In the genomic region with DNA sequence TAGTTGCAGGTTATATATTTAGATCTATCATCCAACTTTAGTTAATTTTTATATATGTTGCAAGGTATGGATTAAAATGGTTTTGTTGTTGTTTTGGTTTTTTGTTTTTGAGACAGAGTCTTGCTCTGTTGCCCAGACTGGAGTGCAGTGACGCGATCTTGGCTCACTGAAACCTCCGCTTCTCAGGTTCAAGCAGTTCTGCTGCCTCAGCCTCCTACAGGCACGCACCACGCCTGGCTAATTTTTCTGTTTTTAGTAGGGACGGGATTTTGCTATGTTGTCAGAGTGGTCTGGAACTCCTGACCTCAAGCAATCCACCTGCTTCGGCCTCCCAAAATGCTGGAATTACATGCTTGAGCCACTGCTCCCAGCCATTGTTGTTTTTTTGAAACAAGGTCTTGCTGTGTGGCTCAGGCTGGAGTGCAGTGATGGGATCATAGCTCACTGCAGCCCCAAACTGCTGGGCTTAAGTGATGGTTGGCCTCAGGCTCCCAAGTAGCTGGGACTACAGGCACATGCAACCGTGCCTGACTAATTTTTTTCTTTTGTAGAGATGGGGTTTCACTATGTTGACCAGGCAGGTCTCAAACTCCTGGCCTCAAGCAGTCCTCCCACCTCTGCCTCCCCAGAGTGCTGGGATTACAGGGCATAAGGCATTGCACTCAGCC, we compare ENCODE assay signal across 1 cellular context.
TF ChIP-seq lines count a peak whose summit lies in the region.

No MANE protein-coding gene starts in this region.

TF ChIP-seq in GM23338, 12 proteins besides CTCF, POLR2A, EP300 and RAD21 (continued from another document):
- TF ChIP-seq, protein P1, sequence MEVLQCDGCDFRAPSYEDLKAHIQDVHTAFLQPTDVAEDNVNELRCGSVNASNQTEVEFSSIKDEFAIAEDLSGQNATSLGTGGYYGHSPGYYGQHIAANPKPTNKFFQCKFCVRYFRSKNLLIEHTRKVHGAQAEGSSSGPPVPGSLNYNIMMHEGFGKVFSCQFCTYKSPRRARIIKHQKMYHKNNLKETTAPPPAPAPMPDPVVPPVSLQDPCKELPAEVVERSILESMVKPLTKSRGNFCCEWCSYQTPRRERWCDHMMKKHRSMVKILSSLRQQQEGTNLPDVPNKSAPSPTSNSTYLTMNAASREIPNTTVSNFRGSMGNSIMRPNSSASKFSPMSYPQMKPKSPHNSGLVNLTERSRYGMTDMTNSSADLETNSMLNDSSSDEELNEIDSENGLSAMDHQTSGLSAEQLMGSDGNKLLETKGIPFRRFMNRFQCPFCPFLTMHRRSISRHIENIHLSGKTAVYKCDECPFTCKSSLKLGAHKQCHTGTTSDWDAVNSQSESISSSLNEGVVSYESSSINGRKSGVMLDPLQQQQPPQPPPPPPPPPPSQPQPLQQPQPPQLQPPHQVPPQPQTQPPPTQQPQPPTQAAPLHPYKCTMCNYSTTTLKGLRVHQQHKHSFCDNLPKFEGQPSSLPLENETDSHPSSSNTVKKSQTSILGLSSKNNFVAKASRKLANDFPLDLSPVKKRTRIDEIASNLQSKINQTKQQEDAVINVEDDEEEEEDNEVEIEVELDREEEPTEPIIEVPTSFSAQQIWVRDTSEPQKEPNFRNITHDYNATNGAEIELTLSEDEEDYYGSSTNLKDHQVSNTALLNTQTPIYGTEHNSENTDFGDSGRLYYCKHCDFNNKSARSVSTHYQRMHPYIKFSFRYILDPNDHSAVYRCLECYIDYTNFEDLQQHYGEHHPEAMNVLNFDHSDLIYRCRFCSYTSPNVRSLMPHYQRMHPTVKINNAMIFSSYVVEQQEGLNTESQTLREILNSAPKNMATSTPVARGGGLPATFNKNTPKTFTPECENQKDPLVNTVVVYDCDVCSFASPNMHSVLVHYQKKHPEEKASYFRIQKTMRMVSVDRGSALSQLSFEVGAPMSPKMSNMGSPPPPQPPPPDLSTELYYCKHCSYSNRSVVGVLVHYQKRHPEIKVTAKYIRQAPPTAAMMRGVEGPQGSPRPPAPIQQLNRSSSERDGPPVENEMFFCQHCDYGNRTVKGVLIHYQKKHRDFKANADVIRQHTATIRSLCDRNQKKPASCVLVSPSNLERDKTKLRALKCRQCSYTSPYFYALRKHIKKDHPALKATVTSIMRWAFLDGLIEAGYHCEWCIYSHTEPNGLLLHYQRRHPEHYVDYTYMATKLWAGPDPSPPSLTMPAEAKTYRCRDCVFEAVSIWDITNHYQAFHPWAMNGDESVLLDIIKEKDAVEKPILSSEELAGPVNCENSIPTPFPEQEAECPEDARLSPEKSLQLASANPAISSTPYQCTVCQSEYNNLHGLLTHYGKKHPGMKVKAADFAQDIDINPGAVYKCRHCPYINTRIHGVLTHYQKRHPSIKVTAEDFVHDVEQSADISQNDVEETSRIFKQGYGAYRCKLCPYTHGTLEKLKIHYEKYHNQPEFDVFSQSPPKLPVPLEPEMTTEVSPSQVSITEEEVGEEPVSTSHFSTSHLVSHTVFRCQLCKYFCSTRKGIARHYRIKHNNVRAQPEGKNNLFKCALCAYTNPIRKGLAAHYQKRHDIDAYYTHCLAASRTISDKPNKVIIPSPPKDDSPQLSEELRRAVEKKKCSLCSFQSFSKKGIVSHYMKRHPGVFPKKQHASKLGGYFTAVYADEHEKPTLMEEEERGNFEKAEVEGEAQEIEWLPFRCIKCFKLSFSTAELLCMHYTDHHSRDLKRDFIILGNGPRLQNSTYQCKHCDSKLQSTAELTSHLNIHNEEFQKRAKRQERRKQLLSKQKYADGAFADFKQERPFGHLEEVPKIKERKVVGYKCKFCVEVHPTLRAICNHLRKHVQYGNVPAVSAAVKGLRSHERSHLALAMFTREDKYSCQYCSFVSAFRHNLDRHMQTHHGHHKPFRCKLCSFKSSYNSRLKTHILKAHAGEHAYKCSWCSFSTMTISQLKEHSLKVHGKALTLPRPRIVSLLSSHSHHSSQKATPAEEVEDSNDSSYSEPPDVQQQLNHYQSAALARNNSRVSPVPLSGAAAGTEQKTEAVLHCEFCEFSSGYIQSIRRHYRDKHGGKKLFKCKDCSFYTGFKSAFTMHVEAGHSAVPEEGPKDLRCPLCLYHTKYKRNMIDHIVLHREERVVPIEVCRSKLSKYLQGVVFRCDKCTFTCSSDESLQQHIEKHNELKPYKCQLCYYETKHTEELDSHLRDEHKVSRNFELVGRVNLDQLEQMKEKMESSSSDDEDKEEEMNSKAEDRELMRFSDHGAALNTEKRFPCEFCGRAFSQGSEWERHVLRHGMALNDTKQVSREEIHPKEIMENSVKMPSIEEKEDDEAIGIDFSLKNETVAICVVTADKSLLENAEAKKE (CRISPR knock-in tag; IDR thresholded peaks at IDR 0.05), result no peak
